In genomic region chr6:1379810-1380198, GRCh38 we compare ENCODE assay signal across 23 cellular contexts. TPM values are rescaled to one million over a fixed set of nuclear protein-coding genes. Genes with fewer than 3 reads are reported as not detected.
DNase-seq lines count a peak whose midpoint lies in the region; ATAC-seq, FAIRE-seq and TF ChIP-seq lines count a peak whose summit lies in the region.
"Had no signal": no experiment of that assay in that cellular context is flagged by ENCODE, and none has a peak within 500 bp of the region (broad histone marks: within the 10 kb centered on the region; RNA-seq: fewer than 3 reads in every experiment).

No MANE protein-coding gene starts in this region.

- TF ChIP-seq RAD21 in neural cell (conservative IDR thresholded peaks at IDR 0.05): no peak

- no peak for TF ChIP-seq POLR2A in lower leg skin (IDR thresholded peaks at IDR 0.05)

- H3K79me2 ChIP-seq in astrocyte (ENCODE audit: insufficient read depth, low read length): no peaks in the 10 kb centered on the region
- no peaks in the 10 kb centered on the region for H3K79me2 ChIP-seq in neural cell (replicated peaks; ENCODE audit: insufficient read depth, low read length)

- H4K20me1 ChIP-seq in astrocyte (ENCODE audit: insufficient read depth, low read length) (peaks cover 5% of the 10 kb centered on the region), neural cell (ENCODE audit: insufficient read depth) (no peaks in the 10 kb centered on the region)

- H3K4me1 Mint-ChIP-seq in CD4-positive, CD25-positive, alpha-beta regulatory T cell: peaks cover 0 to 36% (median 15%) of the 10 kb centered on the region in 4 donors
- H3K4me1 Mint-ChIP-seq in Caco-2 (ENCODE audit: low read depth, unreplicated experiment) (no peaks in the 10 kb centered on the region), astrocyte (ENCODE audit: low read depth, unreplicated experiment) (peaks cover 2% of the 10 kb centered on the region)

- H3K9ac ChIP-seq in astrocyte (ENCODE audit: low read length) (no peak overlapping the region), neural cell (ENCODE audit: low read length) (no peak overlapping the region)
- H3K9ac ChIP-seq: GM23248 had no signal

- H3K4me1 ChIP-seq in CD4-positive, CD25-positive, alpha-beta regulatory T cell (ENCODE audit: control insufficient read depth, insufficient read depth, low read length, poor library complexity, severe bottlenecking): peaks cover 38% of the 10 kb centered on the region
- H3K4me1 ChIP-seq in Caco-2 (peaks cover 17% of the 10 kb centered on the region), astrocyte (ENCODE audit: insufficient read depth, low read length) (no peaks in the 10 kb centered on the region)
- H3K4me1 ChIP-seq: foreskin keratinocyte had no signal

- no peaks in the 10 kb centered on the region for H3K9me2 ChIP-seq in neural cell (ENCODE audit: insufficient read depth, low read length)

- POLR2A ChIA-PET in Caco-2 (lab: Charles Lee): no interaction called here

- no peak for ATAC-seq in CD4-positive, CD25-positive, alpha-beta regulatory T cell (ENCODE audit: low read depth in 2 of 2)
- no peak for ATAC-seq in left cardiac atrium
- ATAC-seq: foreskin keratinocyte, HepG2, lower lobe of right lung, mucosa of descending colon had no signal

- peak overlapping the region in 3 of 4 donors; percentile 3 to 66 (median 24) for H3K4me3 Mint-ChIP-seq in CD4-positive, CD25-positive, alpha-beta regulatory T cell
- peak overlapping the region; percentile 50 for H3K4me3 Mint-ChIP-seq in Caco-2 (ENCODE audit: unreplicated experiment)
- H3K4me3 Mint-ChIP-seq in astrocyte (ENCODE audit: unreplicated experiment): no peak overlapping the region

- no peaks in the 10 kb centered on the region for H3K9me3 ChIP-seq in CD4-positive, CD25-positive, alpha-beta regulatory T cell (ENCODE audit: control insufficient read depth in 2 of 2, low read length in 2 of 2)
- no peaks in the 10 kb centered on the region for H3K9me3 ChIP-seq in Caco-2
- H3K9me3 ChIP-seq in astrocyte (ENCODE audit: insufficient read depth, low read depth, low read length): no peaks in the 10 kb centered on the region
- no peaks in the 10 kb centered on the region for H3K9me3 ChIP-seq in neural cell (ENCODE audit: low read length)
- H3K9me3 ChIP-seq: lower lobe of right lung, mucosa of descending colon, thyroid gland had no signal

- no peaks in the 10 kb centered on the region for H3K36me3 ChIP-seq in CD4-positive, CD25-positive, alpha-beta regulatory T cell (ENCODE audit: control insufficient read depth, insufficient read depth, low read length)
- no peaks in the 10 kb centered on the region for H3K36me3 ChIP-seq in Caco-2 (ENCODE audit: control insufficient read depth, insufficient read depth, low read length)
- no peaks in the 10 kb centered on the region for H3K36me3 ChIP-seq in astrocyte (ENCODE audit: insufficient read depth, low read length)
- no peaks in the 10 kb centered on the region for H3K36me3 ChIP-seq in neural cell (ENCODE audit: insufficient read depth, low read length)
- H3K36me3 ChIP-seq: cardiac muscle cell, lower lobe of right lung, thyroid gland had no signal

- no peak overlapping the region for H3K4me3 ChIP-seq in CD4-positive, CD25-positive, alpha-beta regulatory T cell (ENCODE audit: low read depth, low read length)
- no peak overlapping the region for H3K4me3 ChIP-seq in Caco-2 (ENCODE audit: low read depth, low read length)
- no peak overlapping the region for H3K4me3 ChIP-seq in astrocyte (ENCODE audit: insufficient read depth, low read depth, low read length)
- H3K4me3 ChIP-seq in neural cell (ENCODE audit: low read length): no peak overlapping the region
- H3K4me3 ChIP-seq in lower leg skin (ENCODE audit: low read depth, poor library complexity, severe bottlenecking): no peak overlapping the region
- H3K4me3 ChIP-seq: cardiac muscle cell, GM23248, lower lobe of right lung, mucosa of descending colon, skin epidermis, thyroid gland had no signal

- no TSS peak for BruUV-seq in Caco-2 (replicated peaks; lab: Mats Ljungman, UMichigan)

- H2AFZ ChIP-seq in astrocyte (ENCODE audit: low read depth, low read length): no peak overlapping the region
- no peak overlapping the region for H2AFZ ChIP-seq in neural cell (ENCODE audit: low read depth, low read length)
- H2AFZ ChIP-seq: GM23248 had no signal

- TF ChIP-seq EP300 in neural cell (conservative IDR thresholded peaks at IDR 0.05; ENCODE audit: poor library complexity, severe bottlenecking): no peak

- no peak overlapping the region for H3K27ac ChIP-seq in CD4-positive, CD25-positive, alpha-beta regulatory T cell (ENCODE audit: insufficient read depth, low read length, poor library complexity, severe bottlenecking)
- H3K27ac ChIP-seq in astrocyte (ENCODE audit: low read depth, low read length): no peak overlapping the region
- H3K27ac ChIP-seq in neural cell (ENCODE audit: low read length): no peak overlapping the region
- H3K27ac ChIP-seq: cardiac muscle cell, foreskin keratinocyte, GM23248, lower lobe of right lung, skin epidermis, thyroid gland had no signal

- no peak for FAIRE-seq in astrocyte (lab: Jason Lieb, UNC)

- peaks cover 0 to 5% (median 0%) of the 10 kb centered on the region in 7 donors for H3K9me3 Mint-ChIP-seq in CD4-positive, CD25-positive, alpha-beta regulatory T cell
- H3K9me3 Mint-ChIP-seq in Caco-2 (ENCODE audit: unreplicated experiment): no peaks in the 10 kb centered on the region
- peaks cover 10% of the 10 kb centered on the region for H3K9me3 Mint-ChIP-seq in astrocyte (ENCODE audit: unreplicated experiment)

- WGBS in lower leg skin, 2 donors: 6 to 9% methylated on average over 7 of the region's 7 CpGs

- H3K4me2 ChIP-seq in astrocyte (ENCODE audit: low read length) (no peak overlapping the region), neural cell (ENCODE audit: low read length) (no peak overlapping the region)

- DNase-seq in CD4-positive, CD25-positive, alpha-beta regulatory T cell: no peak
- no peak for DNase-seq in Caco-2
- DNase-seq in astrocyte (ENCODE audit: low read depth): no peak
- no peak for DNase-seq in lower leg skin (ENCODE audit: low spot score in 2 of 2)
- no peak for DNase-seq in cortex of kidney (lab: John Stamatoyannopoulos, UW)
- DNase-seq in left cardiac atrium: no peak
- DNase-seq: activated CD4-positive, alpha-beta T cell treated with anti-CD3 and anti-CD28 coated beads, Interleukin-2, amount 50 U/mL, for 4 hours; activated naive CD4-positive, alpha-beta T cell; foreskin keratinocyte; GM23248; hippocampal formation; lower lobe of right lung; mucosa of descending colon; NCI-H2107; NK-92 treated with Interleukin-12 subunit alpha and Interleukin-12 subunit beta, amount 100 ng/mL, for 24 hours; stimulated activated naive CD4-positive, alpha-beta T cell; thyroid gland had no signal

- peaks cover 71% of the 10 kb centered on the region for H3K27me3 Mint-ChIP-seq in CD4-positive, CD25-positive, alpha-beta regulatory T cell
- H3K27me3 Mint-ChIP-seq in Caco-2 (ENCODE audit: insufficient read depth, unreplicated experiment): peaks cover 36% of the 10 kb centered on the region
- peaks cover 65% of the 10 kb centered on the region for H3K27me3 Mint-ChIP-seq in astrocyte (ENCODE audit: low read depth, unreplicated experiment)

- no peaks in the 10 kb centered on the region for H3K36me3 Mint-ChIP-seq in CD4-positive, CD25-positive, alpha-beta regulatory T cell
- H3K36me3 Mint-ChIP-seq in Caco-2 (ENCODE audit: insufficient read depth, unreplicated experiment): no peaks in the 10 kb centered on the region
- no peaks in the 10 kb centered on the region for H3K36me3 Mint-ChIP-seq in astrocyte (ENCODE audit: low read depth, unreplicated experiment)

- no peak overlapping the region for H3K27ac Mint-ChIP-seq in CD4-positive, CD25-positive, alpha-beta regulatory T cell
- H3K27ac Mint-ChIP-seq in Caco-2 (ENCODE audit: unreplicated experiment) (no peak overlapping the region), astrocyte (ENCODE audit: unreplicated experiment) (peak overlapping the region; percentile 75)

- CTCF ChIA-PET in Caco-2 (lab: Charles Lee): no interaction called here

- no peaks in the 10 kb centered on the region for H3F3A ChIP-seq in neural cell (ENCODE audit: insufficient read depth, low read length, poor library complexity, severe bottlenecking)

- H3K27me3 ChIP-seq in CD4-positive, CD25-positive, alpha-beta regulatory T cell (ENCODE audit: control insufficient read depth, insufficient read depth, low read length): peaks cover 36% of the 10 kb centered on the region
- peaks cover 5% of the 10 kb centered on the region for H3K27me3 ChIP-seq in Caco-2 (replicated peaks; ENCODE audit: control insufficient read depth, insufficient read depth, low read length)
- H3K27me3 ChIP-seq in astrocyte (ENCODE audit: insufficient read depth, low read length): peaks cover 85% of the 10 kb centered on the region
- peaks cover 99% of the 10 kb centered on the region for H3K27me3 ChIP-seq in neural cell (ENCODE audit: insufficient read depth, low read depth, low read length)

- TF ChIP-seq CTCF in Caco-2 (IDR thresholded peaks at IDR 0.05; ENCODE audit: insufficient read depth in 1 of 2, low read depth in 1 of 2, low read length in 1 of 2, severe bottlenecking in 1 of 2, unreplicated experiment in 1 of 2) (no peak), astrocyte (IDR thresholded peaks at IDR 0.05; ENCODE audit: insufficient read depth, low read depth, low read length) (no peak), neural cell (IDR thresholded peaks at IDR 0.05; ENCODE audit: poor library complexity, severe bottlenecking) (no peak), lower leg skin (IDR thresholded peaks at IDR 0.05) (no peak)

- intact Hi-C loops in Caco-2 (cut with micrococcal nuclease; ENCODE audit: unreplicated experiment) (loop anchor here (5.0 kb wide), 2 partner anchors 163 to 468 kb away; no protein-coding TSS in a partner anchor), lower leg skin (cut with DNase I; ENCODE audit: low total_unique reads) (no loop called here), left cardiac atrium (cut with DNase I) (loop anchor here (5.0 kb wide), 3 partner anchors 468 to 788 kb away; no protein-coding TSS in a partner anchor)

TF ChIP-seq in neural cell, 6 proteins besides CTCF, POLR2A, EP300 and RAD21:
- TF ChIP-seq POLR2AphosphoS5 (IDR thresholded peaks at IDR 0.05): no peak
- peak; percentile 19 for TF ChIP-seq EZH2 (IDR thresholded peaks at IDR 0.05; ENCODE audit: borderline replicate concordance, insufficient read depth, low read length, poor library complexity, severe bottlenecking)

RNA-seq across cellular contexts. Expression of gene FOXF2, which starts 9.6 kb away (rescaled TPM):
- not detected for total RNA-seq in CD4-positive, CD25-positive, alpha-beta regulatory T cell
- polyA plus RNA-seq in CD4-positive, CD25-positive, alpha-beta regulatory T cell: not detected
- total RNA-seq in Caco-2 (2022): 0.79 and 0.88 TPM in 2 replicates
- total RNA-seq in astrocyte: 0.46 and 0.61 TPM in 2 replicates
- not detected in 2 replicates for polyA plus RNA-seq in neural cell
- polyA minus RNA-seq in neural cell: not detected in 2 replicates
- total RNA-seq in lower leg skin: 1 to 10 TPM in 1 of 4 donors, under 1 TPM in 3; 0.59 to 1.4 (median 0.77) TPM
- total RNA-seq in left cardiac atrium: under 1 TPM; 0.24 to 0.29 TPM
- total RNA-seq: dermis microvascular lymphatic vessel endothelial cell, HepG2, pulmonary artery endothelial cell had no signal
- polyA plus RNA-seq: HepG2 had no signal
